In the genomic region with DNA sequence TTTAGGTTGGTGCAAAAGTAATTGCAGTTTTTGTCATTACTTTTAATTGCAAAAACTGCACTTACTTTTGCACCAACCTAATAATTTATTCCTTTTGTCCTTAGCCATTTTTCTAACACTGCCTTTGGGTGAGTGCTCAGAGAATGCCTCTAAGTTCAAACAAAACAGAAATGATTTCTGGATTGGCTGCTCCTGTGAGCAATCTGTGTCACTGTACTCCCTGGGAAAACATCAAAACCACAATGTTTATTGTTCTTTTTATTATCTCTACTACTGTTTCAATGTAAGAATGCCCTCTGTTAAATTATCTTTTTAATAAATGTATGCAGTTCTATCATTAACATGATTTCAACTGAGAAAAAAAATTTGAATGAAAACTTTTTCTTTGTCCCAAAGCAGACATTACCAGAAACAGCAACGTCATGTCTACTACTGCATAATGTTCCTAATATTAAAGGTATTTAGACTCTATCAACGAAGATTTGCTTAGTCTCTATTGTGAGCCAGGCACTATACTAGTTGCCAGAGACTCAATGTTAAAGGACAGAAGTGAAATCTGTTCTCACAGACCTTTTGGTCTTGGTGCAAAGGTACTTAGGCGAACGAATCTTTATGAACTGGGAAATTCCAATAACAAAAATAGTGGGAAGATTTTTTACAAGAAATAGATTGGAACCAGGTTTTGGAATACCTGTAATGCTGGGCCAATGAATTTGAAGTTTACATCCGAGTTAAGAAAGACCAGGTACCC, we compare ENCODE assay signal across 13 cellular contexts. TPM values are rescaled to one million over a fixed set of nuclear protein-coding genes. Genes with fewer than 3 reads are reported as not detected.
A peak's percentile ranks its signal among the peaks of the same experiment; 100 is the strongest.
DNase-seq lines count a peak whose midpoint lies in the region; ATAC-seq, FAIRE-seq and TF ChIP-seq lines count a peak whose summit lies in the region.
"Had no signal": no experiment of that assay in that cellular context is flagged by ENCODE, and none has a peak within 500 bp of the region (broad histone marks: within the 10 kb centered on the region; RNA-seq: fewer than 3 reads in every experiment).

No MANE protein-coding gene starts in this region.

- intact Hi-C loops in ascending aorta (cut with DNase I) (no loop called here), tibial artery (cut with DNase I; ENCODE audit: low total_unique reads) (no loop called here)

- POLR2A ChIA-PET in HEK293 (lab: Yijun Ruan, JAX): no interaction called here

- no peak for ATAC-seq in GM18909 (IDR thresholded peaks at IDR 0.05; ENCODE audit: poor library complexity, unreplicated experiment)
- ATAC-seq: activated T-cell treated with anti-CD3 and anti-CD28 coated beads, Interleukin-2, amount 50 U/mL, for 4 hours; stimulated activated memory B cell treated with anti-CD40 and anti-IgM and Interleukin-4, amounts not matched to agents 10 μg/mL and 1 μg/mL and 100 μg/mL, for 72 hours had no signal

- H3K4me1 ChIP-seq in HEK293 (ENCODE audit: control insufficient read depth, insufficient read depth, low read length) (peaks cover 38% of the 10 kb centered on the region), ascending aorta (peaks cover 0 to 26% of the 10 kb centered on the region in 2 donors), tibial artery (peaks cover 0 to 47% (median 7%) of the 10 kb centered on the region in 4 donors)

- H3K4me3 ChIP-seq in HEK293 (ENCODE audit: low read depth, low read length) (no peak overlapping the region), ascending aorta (peak overlapping the region in 1 of 2 donors; percentile 88), tibial artery (no peak overlapping the region)
- H3K4me3 ChIP-seq: upper lobe of left lung had no signal

- TF ChIP-seq CTCF in HEK293 (tag by site-specific recombination; IDR thresholded peaks at IDR 0.05): no peak
- no peak for TF ChIP-seq CTCF in ascending aorta (IDR thresholded peaks at IDR 0.05)
- no peak for TF ChIP-seq CTCF in tibial artery (IDR thresholded peaks at IDR 0.05)

- H3K36me3 ChIP-seq in HEK293 (ENCODE audit: control insufficient read depth in 2 of 2, insufficient read depth in 1 of 2, low read length in 2 of 2) (no peaks in the 10 kb centered on the region), ascending aorta (no peaks in the 10 kb centered on the region), tibial artery (no peaks in the 10 kb centered on the region)
- H3K36me3 ChIP-seq: upper lobe of left lung had no signal

- H3K9me3 ChIP-seq in HEK293 (ENCODE audit: control insufficient read depth, insufficient read depth, low read depth, low read length): no peaks in the 10 kb centered on the region
- H3K9me3 ChIP-seq in ascending aorta: no peaks in the 10 kb centered on the region
- no peaks in the 10 kb centered on the region for H3K9me3 ChIP-seq in tibial artery
- H3K9me3 ChIP-seq: upper lobe of left lung had no signal

- peak; percentile 56 for FAIRE-seq in islet of Langerhans (lab: Jason Lieb, UNC)

- no peak for DNase-seq in ascending aorta (ENCODE audit: low spot score in 2 of 2)
- no peak for DNase-seq in tibial artery
- no peak for DNase-seq in activated CD4-positive, alpha-beta T cell treated with anti-CD3 and anti-CD28 coated beads for 1 hour
- no peak for DNase-seq in kidney tubule cell (ENCODE audit: low spot score)
- DNase-seq: activated CD4-positive, alpha-beta memory T cell treated with anti-CD3 and anti-CD28 coated beads for 36 hours; activated T-cell treated with anti-CD3 and anti-CD28 coated beads, Interleukin-2, amount 50 U/mL, for 4 hours; C1 segment of cervical spinal cord; NCI-H1092; upper lobe of left lung had no signal

- H3K27ac ChIP-seq in HEK293 (ENCODE audit: extremely low read depth, low read depth, low read length): no peak overlapping the region
- peak overlapping the region; percentile 81 to 84 for H3K27ac ChIP-seq in ascending aorta
- peak overlapping the region; percentile 65 to 74 for H3K27ac ChIP-seq in tibial artery

- H3K27me3 ChIP-seq in ascending aorta: no peaks in the 10 kb centered on the region
- no peaks in the 10 kb centered on the region for H3K27me3 ChIP-seq in tibial artery
- H3K27me3 ChIP-seq: upper lobe of left lung had no signal

- CTCF ChIA-PET in HEK293 (lab: Yijun Ruan, JAX): interaction anchor here (0.7 kb wide), 1 partner anchor 9 kb away, joined by 5 read pairs; no protein-coding TSS in a partner anchor

TF ChIP-seq in HEK293, 187 proteins besides CTCF, POLR2A, EP300 and RAD21 (continues in another document):
- TF ChIP-seq YY2 (tag by site-specific recombination; IDR thresholded peaks at IDR 0.05) (no peak), HOXD13 (CRISPR knock-in tag; IDR thresholded peaks at IDR 0.05; ENCODE audit: borderline replicate concordance) (no peak), WT1 (tag by site-specific recombination; IDR thresholded peaks at IDR 0.05) (0 out of 2 replicates have a peak, but pooled peaks have one; percentile 46), ZNF626 (tag by site-specific recombination; IDR thresholded peaks at IDR 0.05) (0 out of 2 replicates have a peak, but pooled peaks have one; percentile 3), ZNF169 (tag by site-specific recombination; IDR thresholded peaks at IDR 0.05) (no peak), SP3 (tag by site-specific recombination; IDR thresholded peaks at IDR 0.05) (no peak), ZNF292 (tag by site-specific recombination; IDR thresholded peaks at IDR 0.05; ENCODE audit: borderline replicate concordance, low read depth) (no peak), ZNF560 (tag by site-specific recombination; IDR thresholded peaks at IDR 0.05; ENCODE audit: borderline replicate concordance) (no peak)
- TF ChIP-seq, protein P1, sequence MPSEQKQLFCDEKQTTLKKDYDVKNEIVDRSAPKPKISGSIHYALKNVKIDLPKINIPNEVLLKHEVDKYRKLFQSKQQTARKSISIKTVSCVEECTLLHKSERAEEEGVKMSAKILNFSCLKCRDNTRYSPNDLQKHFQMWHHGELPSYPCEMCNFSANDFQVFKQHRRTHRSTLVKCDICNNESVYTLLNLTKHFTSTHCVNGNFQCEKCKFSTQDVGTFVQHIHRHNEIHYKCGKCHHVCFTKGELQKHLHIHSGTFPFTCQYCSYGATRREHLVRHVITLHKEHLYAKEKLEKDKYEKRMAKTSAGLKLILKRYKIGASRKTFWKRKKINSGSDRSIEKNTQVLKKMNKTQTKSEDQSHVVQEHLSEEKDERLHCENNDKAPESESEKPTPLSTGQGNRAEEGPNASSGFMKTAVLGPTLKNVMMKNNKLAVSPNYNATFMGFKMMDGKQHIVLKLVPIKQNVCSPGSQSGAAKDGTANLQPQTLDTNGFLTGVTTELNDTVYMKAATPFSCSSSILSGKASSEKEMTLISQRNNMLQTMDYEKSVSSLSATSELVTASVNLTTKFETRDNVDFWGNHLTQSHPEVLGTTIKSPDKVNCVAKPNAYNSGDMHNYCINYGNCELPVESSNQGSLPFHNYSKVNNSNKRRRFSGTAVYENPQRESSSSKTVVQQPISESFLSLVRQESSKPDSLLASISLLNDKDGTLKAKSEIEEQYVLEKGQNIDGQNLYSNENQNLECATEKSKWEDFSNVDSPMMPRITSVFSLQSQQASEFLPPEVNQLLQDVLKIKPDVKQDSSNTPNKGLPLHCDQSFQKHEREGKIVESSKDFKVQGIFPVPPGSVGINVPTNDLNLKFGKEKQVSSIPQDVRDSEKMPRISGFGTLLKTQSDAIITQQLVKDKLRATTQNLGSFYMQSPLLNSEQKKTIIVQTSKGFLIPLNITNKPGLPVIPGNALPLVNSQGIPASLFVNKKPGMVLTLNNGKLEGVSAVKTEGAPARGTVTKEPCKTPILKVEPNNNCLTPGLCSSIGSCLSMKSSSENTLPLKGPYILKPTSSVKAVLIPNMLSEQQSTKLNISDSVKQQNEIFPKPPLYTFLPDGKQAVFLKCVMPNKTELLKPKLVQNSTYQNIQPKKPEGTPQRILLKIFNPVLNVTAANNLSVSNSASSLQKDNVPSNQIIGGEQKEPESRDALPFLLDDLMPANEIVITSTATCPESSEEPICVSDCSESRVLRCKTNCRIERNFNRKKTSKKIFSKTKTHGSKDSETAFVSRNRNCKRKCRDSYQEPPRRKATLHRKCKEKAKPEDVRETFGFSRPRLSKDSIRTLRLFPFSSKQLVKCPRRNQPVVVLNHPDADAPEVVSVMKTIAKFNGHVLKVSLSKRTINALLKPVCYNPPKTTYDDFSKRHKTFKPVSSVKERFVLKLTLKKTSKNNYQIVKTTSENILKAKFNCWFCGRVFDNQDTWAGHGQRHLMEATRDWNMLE (tag by site-specific recombination; conservative IDR thresholded peaks at IDR 0.05; ENCODE audit: low read depth): no peak
- TF ChIP-seq, protein P2, sequence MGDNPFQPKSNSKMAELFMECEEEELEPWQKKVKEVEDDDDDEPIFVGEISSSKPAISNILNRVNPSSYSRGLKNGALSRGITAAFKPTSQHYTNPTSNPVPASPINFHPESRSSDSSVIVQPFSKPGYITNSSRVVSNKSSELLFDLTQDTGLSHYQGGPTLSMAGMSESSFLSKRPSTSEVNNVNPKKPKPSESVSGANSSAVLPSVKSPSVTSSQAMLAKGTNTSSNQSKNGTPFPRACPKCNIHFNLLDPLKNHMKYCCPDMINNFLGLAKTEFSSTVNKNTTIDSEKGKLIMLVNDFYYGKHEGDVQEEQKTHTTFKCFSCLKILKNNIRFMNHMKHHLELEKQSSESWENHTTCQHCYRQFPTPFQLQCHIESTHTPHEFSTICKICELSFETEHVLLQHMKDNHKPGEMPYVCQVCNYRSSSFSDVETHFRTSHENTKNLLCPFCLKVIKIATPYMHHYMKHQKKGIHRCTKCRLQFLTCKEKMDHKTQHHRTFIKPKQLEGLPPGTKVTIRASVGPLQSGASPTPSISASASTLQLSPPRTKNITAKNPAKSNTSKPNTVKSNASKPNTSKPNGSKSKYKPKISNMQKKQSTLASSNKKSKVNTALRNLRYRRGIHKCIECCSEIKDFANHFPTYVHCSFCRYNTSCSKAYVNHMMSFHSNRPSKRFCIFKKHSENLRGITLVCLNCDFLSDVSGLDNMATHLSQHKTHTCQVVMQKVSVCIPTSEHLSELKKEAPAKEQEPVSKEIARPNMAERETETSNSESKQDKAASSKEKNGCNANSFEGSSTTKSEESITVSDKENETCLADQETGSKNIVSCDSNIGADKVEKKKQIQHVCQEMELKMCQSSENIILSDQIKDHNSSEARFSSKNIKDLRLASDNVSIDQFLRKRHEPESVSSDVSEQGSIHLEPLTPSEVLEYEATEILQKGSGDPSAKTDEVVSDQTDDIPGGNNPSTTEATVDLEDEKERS (tag by site-specific recombination; IDR thresholded peaks at IDR 0.05): no peak

RNA-seq across cellular contexts. Expression of a gene that starts 6.2 kb away (rescaled TPM):
- 15.6 TPM for total RNA-seq in ascending aorta

RNA-seq across cellular contexts. Expression of a gene that starts 34.2 kb away (rescaled TPM):
- total RNA-seq in ascending aorta: 31.9 TPM
